29 cellular contexts compared by ENCODE assay signal in the genomic region with DNA sequence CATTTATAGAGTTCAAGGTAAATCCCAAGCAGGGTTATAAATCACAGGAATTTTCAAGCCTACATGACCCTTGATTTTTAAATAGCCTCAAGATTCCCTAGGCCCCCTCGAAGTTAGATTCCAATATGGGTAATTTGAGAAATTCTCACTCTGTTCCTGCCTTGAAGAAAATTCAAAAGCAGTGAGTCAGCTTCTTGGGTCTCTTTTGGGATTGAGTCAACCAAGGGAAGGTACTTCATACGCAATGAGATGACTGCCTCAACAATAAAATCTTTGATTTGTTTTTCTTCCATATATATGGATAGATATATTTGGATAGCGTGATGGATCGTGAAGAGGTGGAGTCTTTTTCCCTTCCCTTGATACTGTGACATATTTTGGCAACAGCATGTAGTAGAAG.
DNase-seq lines count a peak whose midpoint lies in the region; FAIRE-seq and TF ChIP-seq lines count a peak whose summit lies in the region.
"Had no signal": no experiment of that assay in that cellular context is flagged by ENCODE, and none has a peak within 500 bp of the region (broad histone marks: within the 10 kb centered on the region; RNA-seq: fewer than 3 reads in every experiment).

No MANE protein-coding gene starts in this region.

- intact Hi-C loops in esophagus squamous epithelium (cut with DNase I) (no loop called here), Caco-2 (cut with micrococcal nuclease; ENCODE audit: unreplicated experiment) (no loop called here)

- H3K27me3 ChIP-seq in ACC112 (ENCODE audit: insufficient read depth, low read length) (no peaks in the 10 kb centered on the region), adipocyte (replicated peaks; ENCODE audit: control insufficient read depth, insufficient read depth, low read length) (no peaks in the 10 kb centered on the region), esophagus squamous epithelium (no peaks in the 10 kb centered on the region), Caco-2 (replicated peaks; ENCODE audit: control insufficient read depth, insufficient read depth, low read length) (no peaks in the 10 kb centered on the region)
- H3K27me3 ChIP-seq: cardiac muscle cell, pancreas, tibial nerve had no signal

- no peak overlapping the region for H3K9ac ChIP-seq in adipocyte (ENCODE audit: low read length)

- TF ChIP-seq POLR2A in esophagus squamous epithelium (IDR thresholded peaks at IDR 0.05), result no peak
- no peak for TF ChIP-seq POLR2A in H54 (IDR thresholded peaks at IDR 0.05; ENCODE audit: low read depth, low read length)

- no peaks in the 10 kb centered on the region for H3K4me1 Mint-ChIP-seq in Caco-2 (ENCODE audit: low read depth, unreplicated experiment)
- H3K4me1 Mint-ChIP-seq: activated CD4-positive, alpha-beta T cell treated with anti-CD3 and anti-CD28 coated beads, Interleukin-2, amount 10 ng/mL, durations not matched to agents 24 days and 14 days had no signal

- H3K4me3 ChIP-seq in ACC112 (ENCODE audit: low read depth, low read length), result no peak overlapping the region
- H3K4me3 ChIP-seq in adipocyte (ENCODE audit: low read length), result no peak overlapping the region
- no peak overlapping the region for H3K4me3 ChIP-seq in fibroblast of mammary gland (ENCODE audit: control insufficient read depth, low read depth, low read length)
- no peak overlapping the region for H3K4me3 ChIP-seq in esophagus squamous epithelium
- H3K4me3 ChIP-seq in Caco-2 (ENCODE audit: low read depth, low read length), result no peak overlapping the region
- H3K4me3 ChIP-seq: cardiac muscle cell, heart left ventricle, lung, pancreas, PC-9, tibial nerve had no signal

- peaks cover 10% of the 10 kb centered on the region for H3K9me3 Mint-ChIP-seq in Caco-2 (ENCODE audit: unreplicated experiment)

- no TSS peak for BruUV-seq in Caco-2 (replicated peaks; lab: Mats Ljungman, UMichigan)

- H3K4me1 ChIP-seq in ACC112 (ENCODE audit: control insufficient read depth, insufficient read depth, low read length, unreplicated experiment) (peaks cover 18% of the 10 kb centered on the region), adipocyte (ENCODE audit: control insufficient read depth, insufficient read depth, low read length) (peaks cover 11% of the 10 kb centered on the region), esophagus squamous epithelium (no peaks in the 10 kb centered on the region), Caco-2 (no peaks in the 10 kb centered on the region)
- H3K4me1 ChIP-seq: heart left ventricle, pancreas had no signal

- peak; percentile 73 for DNase-seq in HS-27A (ENCODE audit: low read depth)
- peak; percentile 41 for DNase-seq in adipocyte (ENCODE audit: low read depth)
- DNase-seq in fibroblast of mammary gland (ENCODE audit: low read depth), result peak; percentile 64
- no peak for DNase-seq in esophagus squamous epithelium (lab: John Stamatoyannopoulos, UW)
- DNase-seq in H54 (ENCODE audit: insufficient read length, low spot score), result no peak
- no peak for DNase-seq in C1 segment of cervical spinal cord (lab: John Stamatoyannopoulos, UW)
- no peak for DNase-seq in Caco-2
- DNase-seq: 8988T; activated CD4-positive, alpha-beta T cell treated with anti-CD3 and anti-CD28 coated beads, Interleukin-2, amount 10 ng/mL, durations not matched to agents 24 days and 14 days; activated gamma-delta T cell treated with Interleukin-2 at 50 U/mL for 16 hours; activated T-cell treated with anti-CD3 and anti-CD28 coated beads, Interleukin-2, amount 50 U/mL, for 1 hour; CD8-positive, alpha-beta memory T cell; GDM1; heart left ventricle; kidney glomerular epithelial cell; NCI-H1092; NCI-H1694 treated with DMSO at 0.1 percent for 48 hours; NCI-H524 treated with DMSO at 0.1 percent for 48 hours; nephron progenitor cell; pancreas; PC-9; SHP77; stimulated activated CD4-positive, alpha-beta T cell treated with anti-CD3 and anti-CD28 coated beads, Interleukin-2, amount 100 ng/mL, for 24 hours; T1000 had no signal

- 89 to 93% methylated on average over 4 of the region's 4 CpGs for WGBS in esophagus squamous epithelium, 2 donors

- no peak overlapping the region for H2AFZ ChIP-seq in ACC112 (ENCODE audit: low read length, unreplicated experiment)
- H2AFZ ChIP-seq: PC-9 had no signal

- POLR2A ChIA-PET in Caco-2 (lab: Charles Lee), result no interaction called here

- no peak for FAIRE-seq in H54 (lab: Jason Lieb, UNC)
- FAIRE-seq: pancreas had no signal

- no peaks in the 10 kb centered on the region for H3K79me2 ChIP-seq in ACC112 (ENCODE audit: control insufficient read depth, insufficient read depth, low read length, unreplicated experiment)

- no peaks in the 10 kb centered on the region for H3K27me3 Mint-ChIP-seq in Caco-2 (ENCODE audit: insufficient read depth, unreplicated experiment)
- H3K27me3 Mint-ChIP-seq: activated CD4-positive, alpha-beta T cell treated with anti-CD3 and anti-CD28 coated beads, Interleukin-2, amount 10 ng/mL, durations not matched to agents 24 days and 14 days; B cell had no signal

- H3K4me3 Mint-ChIP-seq in Caco-2 (ENCODE audit: unreplicated experiment), result no peak overlapping the region
- H3K4me3 Mint-ChIP-seq: activated CD4-positive, alpha-beta T cell treated with anti-CD3 and anti-CD28 coated beads, Interleukin-2, amount 10 ng/mL, durations not matched to agents 24 days and 14 days; B cell; CD8-positive, alpha-beta memory T cell; nephron progenitor cell had no signal

- CTCF ChIA-PET in Caco-2 (lab: Charles Lee), result no interaction called here

- H3K27ac ChIP-seq in ACC112 (ENCODE audit: low read depth, low read length) (peak overlapping the region; percentile 33; the same call in 1 of the 2 replicates), esophagus squamous epithelium (no peak overlapping the region)
- H3K27ac ChIP-seq: cardiac muscle cell, heart left ventricle, pancreas, PC-9, tibial nerve had no signal

- H3K36me3 ChIP-seq in ACC112 (ENCODE audit: insufficient read depth, low read length), result no peaks in the 10 kb centered on the region
- no peaks in the 10 kb centered on the region for H3K36me3 ChIP-seq in adipocyte (ENCODE audit: control insufficient read depth, insufficient read depth, low read length, severe bottlenecking)
- no peaks in the 10 kb centered on the region for H3K36me3 ChIP-seq in esophagus squamous epithelium
- H3K36me3 ChIP-seq in Caco-2 (ENCODE audit: control insufficient read depth, insufficient read depth, low read length), result no peaks in the 10 kb centered on the region
- H3K36me3 ChIP-seq: cardiac muscle cell, heart left ventricle, pancreas, tibial nerve had no signal

- H3K27ac Mint-ChIP-seq in Caco-2 (ENCODE audit: unreplicated experiment), result no peak overlapping the region
- H3K27ac Mint-ChIP-seq: activated CD4-positive, alpha-beta T cell treated with anti-CD3 and anti-CD28 coated beads, Interleukin-2, amount 10 ng/mL, durations not matched to agents 24 days and 14 days; B cell; CD8-positive, alpha-beta memory T cell; nephron progenitor cell had no signal

- no peaks in the 10 kb centered on the region for H3K9me3 ChIP-seq in adipocyte (ENCODE audit: control insufficient read depth, low read length)
- H3K9me3 ChIP-seq in esophagus squamous epithelium, result no peaks in the 10 kb centered on the region
- H3K9me3 ChIP-seq in Caco-2, result no peaks in the 10 kb centered on the region
- H3K9me3 ChIP-seq: heart left ventricle, pancreas, tibial nerve had no signal

- no peaks in the 10 kb centered on the region for H3K36me3 Mint-ChIP-seq in Caco-2 (ENCODE audit: insufficient read depth, unreplicated experiment)

- TF ChIP-seq CTCF in fibroblast of mammary gland (conservative IDR thresholded peaks at IDR 0.05; ENCODE audit: control insufficient read depth, insufficient read depth, low read depth, low read length) (no peak), esophagus squamous epithelium (IDR thresholded peaks at IDR 0.05) (no peak), Caco-2 (IDR thresholded peaks at IDR 0.05; ENCODE audit: insufficient read depth in 1 of 2, low read depth in 1 of 2, low read length in 1 of 2, severe bottlenecking in 1 of 2, unreplicated experiment in 1 of 2) (no peak)

Comparison
In these comparisons a context has a peak if more than half of its experiments do, and no peak if none do; other contexts are left out.
1. DNase-seq: peak in HS-27A (single experiment), adipocyte (single experiment) and fibroblast of mammary gland (single experiment); none in esophagus squamous epithelium (single experiment), H54 (single experiment), C1 segment of cervical spinal cord (0 of 14) and Caco-2 (0 of 2).